In the genomic region with DNA sequence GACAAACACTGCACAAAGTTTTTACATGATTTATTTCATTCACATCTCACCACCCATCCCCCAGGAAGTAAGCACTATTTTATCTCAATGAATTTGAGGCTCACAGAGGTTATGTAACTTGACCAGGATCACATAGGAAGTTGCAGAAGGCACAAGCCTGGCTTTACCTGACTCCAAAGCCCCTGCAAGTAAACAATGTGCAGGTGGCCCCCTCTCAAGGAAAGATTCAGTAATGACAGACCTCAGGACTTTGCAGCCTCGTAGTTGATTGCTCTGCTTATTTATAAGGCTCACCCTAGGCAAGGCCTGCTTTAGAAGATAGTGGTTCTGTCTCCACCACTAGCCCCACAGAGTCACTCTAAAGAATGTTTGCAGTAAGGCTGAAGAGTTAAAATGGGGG, we compare ENCODE assay signal across 1 cellular context.
TF ChIP-seq lines count a peak whose summit lies in the region.

No MANE protein-coding gene starts in this region.

TF ChIP-seq in WTC11, 78 proteins besides CTCF, POLR2A, EP300 and RAD21 (continued from another document):
- no peak for TF ChIP-seq AFF4 (CRISPR knock-in tag; IDR thresholded peaks at IDR 0.05; ENCODE audit: borderline replicate concordance)
